ENCODE assay signal across 2 cellular contexts in genomic region chr16:88779406-88780099, GRCh38.
A peak's percentile ranks its signal among the peaks of the same experiment; 100 is the strongest.
TF ChIP-seq lines count a peak whose summit lies in the region.

No MANE protein-coding gene starts in this region.

TF ChIP-seq in K562, 482 proteins besides CTCF, POLR2A, EP300 and RAD21 (continues in another document):
- TF ChIP-seq ZNF407 (IDR thresholded peaks at IDR 0.05; ENCODE audit: low read depth) (no peak), SAFB (IDR thresholded peaks at IDR 0.05; ENCODE audit: borderline replicate concordance, low read depth, low read length) (peak; percentile 14; the same call in 1 of the 2 replicates), MXD1 (CRISPR knock-in tag; IDR thresholded peaks at IDR 0.05; ENCODE audit: borderline replicate concordance, poor library complexity, severe bottlenecking) (no peak), FIP1L1 (IDR thresholded peaks at IDR 0.05; ENCODE audit: low read depth, low read length, poor library complexity, severe bottlenecking) (peak; percentile 35)
- TF ChIP-seq, protein P1, sequence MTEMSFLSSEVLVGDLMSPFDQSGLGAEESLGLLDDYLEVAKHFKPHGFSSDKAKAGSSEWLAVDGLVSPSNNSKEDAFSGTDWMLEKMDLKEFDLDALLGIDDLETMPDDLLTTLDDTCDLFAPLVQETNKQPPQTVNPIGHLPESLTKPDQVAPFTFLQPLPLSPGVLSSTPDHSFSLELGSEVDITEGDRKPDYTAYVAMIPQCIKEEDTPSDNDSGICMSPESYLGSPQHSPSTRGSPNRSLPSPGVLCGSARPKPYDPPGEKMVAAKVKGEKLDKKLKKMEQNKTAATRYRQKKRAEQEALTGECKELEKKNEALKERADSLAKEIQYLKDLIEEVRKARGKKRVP (CRISPR knock-in tag; IDR thresholded peaks at IDR 0.05) = 0 out of 2 replicates have a peak, but pooled peaks have one; percentile 14
- TF ChIP-seq, protein P2, sequence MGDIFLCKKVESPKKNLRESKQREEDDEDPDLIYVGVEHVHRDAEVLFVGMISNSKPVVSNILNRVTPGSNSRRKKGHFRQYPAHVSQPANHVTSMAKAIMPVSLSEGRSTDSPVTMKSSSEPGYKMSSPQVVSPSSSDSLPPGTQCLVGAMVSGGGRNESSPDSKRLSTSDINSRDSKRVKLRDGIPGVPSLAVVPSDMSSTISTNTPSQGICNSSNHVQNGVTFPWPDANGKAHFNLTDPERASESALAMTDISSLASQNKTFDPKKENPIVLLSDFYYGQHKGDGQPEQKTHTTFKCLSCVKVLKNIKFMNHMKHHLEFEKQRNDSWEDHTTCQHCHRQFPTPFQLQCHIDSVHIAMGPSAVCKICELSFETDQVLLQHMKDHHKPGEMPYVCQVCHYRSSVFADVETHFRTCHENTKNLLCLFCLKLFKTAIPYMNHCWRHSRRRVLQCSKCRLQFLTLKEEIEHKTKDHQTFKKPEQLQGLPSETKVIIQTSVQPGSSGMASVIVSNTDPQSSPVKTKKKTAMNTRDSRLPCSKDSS (IDR thresholded peaks at IDR 0.05; ENCODE audit: low read depth, partially characterized antibody) = no peak
- TF ChIP-seq, protein P3, sequence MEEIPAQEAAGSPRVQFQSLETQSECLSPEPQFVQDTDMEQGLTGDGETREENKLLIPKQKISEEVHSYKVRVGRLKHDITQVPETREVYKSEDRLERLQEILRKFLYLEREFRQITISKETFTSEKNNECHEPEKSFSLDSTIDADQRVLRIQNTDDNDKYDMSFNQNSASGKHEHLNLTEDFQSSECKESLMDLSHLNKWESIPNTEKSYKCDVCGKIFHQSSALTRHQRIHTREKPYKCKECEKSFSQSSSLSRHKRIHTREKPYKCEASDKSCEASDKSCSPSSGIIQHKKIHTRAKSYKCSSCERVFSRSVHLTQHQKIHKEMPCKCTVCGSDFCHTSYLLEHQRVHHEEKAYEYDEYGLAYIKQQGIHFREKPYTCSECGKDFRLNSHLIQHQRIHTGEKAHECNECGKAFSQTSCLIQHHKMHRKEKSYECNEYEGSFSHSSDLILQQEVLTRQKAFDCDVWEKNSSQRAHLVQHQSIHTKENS (CRISPR knock-in tag; IDR thresholded peaks at IDR 0.05) = no peak

TF ChIP-seq in WTC11, 78 proteins besides CTCF, POLR2A, EP300 and RAD21:
- TF ChIP-seq TEAD4 (CRISPR knock-in tag; IDR thresholded peaks at IDR 0.05) (no peak), SMAD3 (CRISPR knock-in tag; IDR thresholded peaks at IDR 0.05; ENCODE audit: borderline replicate concordance) (no peak), ETV6 (CRISPR knock-in tag; IDR thresholded peaks at IDR 0.05) (no peak), AR (CRISPR knock-in tag; IDR thresholded peaks at IDR 0.05) (no peak), ZNF671 (CRISPR knock-in tag; IDR thresholded peaks at IDR 0.05) (no peak), ZNF512 (CRISPR knock-in tag; IDR thresholded peaks at IDR 0.05; ENCODE audit: borderline replicate concordance) (no peak), ZNF263 (CRISPR knock-in tag; IDR thresholded peaks at IDR 0.05; ENCODE audit: low read depth) (no peak), STAT6 (CRISPR knock-in tag; conservative IDR thresholded peaks at IDR 0.05; ENCODE audit: low read depth) (no peak), RORB (CRISPR knock-in tag; IDR thresholded peaks at IDR 0.05) (no peak), EMX1 (CRISPR knock-in tag; IDR thresholded peaks at IDR 0.05) (no peak), GABPB1 (CRISPR knock-in tag; IDR thresholded peaks at IDR 0.05) (no peak), ZNF121 (CRISPR knock-in tag; IDR thresholded peaks at IDR 0.05) (no peak), JUN (CRISPR knock-in tag; IDR thresholded peaks at IDR 0.05) (no peak), MXD4 (CRISPR knock-in tag; IDR thresholded peaks at IDR 0.05; ENCODE audit: borderline replicate concordance) (no peak)
- TF ChIP-seq, protein P4, sequence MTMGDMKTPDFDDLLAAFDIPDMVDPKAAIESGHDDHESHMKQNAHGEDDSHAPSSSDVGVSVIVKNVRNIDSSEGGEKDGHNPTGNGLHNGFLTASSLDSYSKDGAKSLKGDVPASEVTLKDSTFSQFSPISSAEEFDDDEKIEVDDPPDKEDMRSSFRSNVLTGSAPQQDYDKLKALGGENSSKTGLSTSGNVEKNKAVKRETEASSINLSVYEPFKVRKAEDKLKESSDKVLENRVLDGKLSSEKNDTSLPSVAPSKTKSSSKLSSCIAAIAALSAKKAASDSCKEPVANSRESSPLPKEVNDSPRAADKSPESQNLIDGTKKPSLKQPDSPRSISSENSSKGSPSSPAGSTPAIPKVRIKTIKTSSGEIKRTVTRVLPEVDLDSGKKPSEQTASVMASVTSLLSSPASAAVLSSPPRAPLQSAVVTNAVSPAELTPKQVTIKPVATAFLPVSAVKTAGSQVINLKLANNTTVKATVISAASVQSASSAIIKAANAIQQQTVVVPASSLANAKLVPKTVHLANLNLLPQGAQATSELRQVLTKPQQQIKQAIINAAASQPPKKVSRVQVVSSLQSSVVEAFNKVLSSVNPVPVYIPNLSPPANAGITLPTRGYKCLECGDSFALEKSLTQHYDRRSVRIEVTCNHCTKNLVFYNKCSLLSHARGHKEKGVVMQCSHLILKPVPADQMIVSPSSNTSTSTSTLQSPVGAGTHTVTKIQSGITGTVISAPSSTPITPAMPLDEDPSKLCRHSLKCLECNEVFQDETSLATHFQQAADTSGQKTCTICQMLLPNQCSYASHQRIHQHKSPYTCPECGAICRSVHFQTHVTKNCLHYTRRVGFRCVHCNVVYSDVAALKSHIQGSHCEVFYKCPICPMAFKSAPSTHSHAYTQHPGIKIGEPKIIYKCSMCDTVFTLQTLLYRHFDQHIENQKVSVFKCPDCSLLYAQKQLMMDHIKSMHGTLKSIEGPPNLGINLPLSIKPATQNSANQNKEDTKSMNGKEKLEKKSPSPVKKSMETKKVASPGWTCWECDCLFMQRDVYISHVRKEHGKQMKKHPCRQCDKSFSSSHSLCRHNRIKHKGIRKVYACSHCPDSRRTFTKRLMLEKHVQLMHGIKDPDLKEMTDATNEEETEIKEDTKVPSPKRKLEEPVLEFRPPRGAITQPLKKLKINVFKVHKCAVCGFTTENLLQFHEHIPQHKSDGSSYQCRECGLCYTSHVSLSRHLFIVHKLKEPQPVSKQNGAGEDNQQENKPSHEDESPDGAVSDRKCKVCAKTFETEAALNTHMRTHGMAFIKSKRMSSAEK (CRISPR knock-in tag; IDR thresholded peaks at IDR 0.05; ENCODE audit: borderline replicate concordance) = no peak
- TF ChIP-seq, protein P5, sequence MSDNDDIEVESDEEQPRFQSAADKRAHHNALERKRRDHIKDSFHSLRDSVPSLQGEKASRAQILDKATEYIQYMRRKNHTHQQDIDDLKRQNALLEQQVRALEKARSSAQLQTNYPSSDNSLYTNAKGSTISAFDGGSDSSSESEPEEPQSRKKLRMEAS (CRISPR knock-in tag; IDR thresholded peaks at IDR 0.05) = no peak
- TF ChIP-seq, protein P6, sequence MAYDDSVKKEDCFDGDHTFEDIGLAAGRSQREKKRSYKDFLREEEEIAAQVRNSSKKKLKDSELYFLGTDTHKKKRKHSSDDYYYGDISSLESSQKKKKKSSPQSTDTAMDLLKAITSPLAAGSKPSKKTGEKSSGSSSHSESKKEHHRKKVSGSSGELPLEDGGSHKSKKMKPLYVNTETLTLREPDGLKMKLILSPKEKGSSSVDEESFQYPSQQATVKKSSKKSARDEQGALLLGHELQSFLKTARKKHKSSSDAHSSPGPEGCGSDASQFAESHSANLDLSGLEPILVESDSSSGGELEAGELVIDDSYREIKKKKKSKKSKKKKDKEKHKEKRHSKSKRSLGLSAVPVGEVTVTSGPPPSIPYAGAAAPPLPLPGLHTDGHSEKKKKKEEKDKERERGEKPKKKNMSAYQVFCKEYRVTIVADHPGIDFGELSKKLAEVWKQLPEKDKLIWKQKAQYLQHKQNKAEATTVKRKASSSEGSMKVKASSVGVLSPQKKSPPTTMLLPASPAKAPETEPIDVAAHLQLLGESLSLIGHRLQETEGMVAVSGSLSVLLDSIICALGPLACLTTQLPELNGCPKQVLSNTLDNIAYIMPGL (CRISPR knock-in tag; IDR thresholded peaks at IDR 0.05) = no peak
- TF ChIP-seq, protein P7, sequence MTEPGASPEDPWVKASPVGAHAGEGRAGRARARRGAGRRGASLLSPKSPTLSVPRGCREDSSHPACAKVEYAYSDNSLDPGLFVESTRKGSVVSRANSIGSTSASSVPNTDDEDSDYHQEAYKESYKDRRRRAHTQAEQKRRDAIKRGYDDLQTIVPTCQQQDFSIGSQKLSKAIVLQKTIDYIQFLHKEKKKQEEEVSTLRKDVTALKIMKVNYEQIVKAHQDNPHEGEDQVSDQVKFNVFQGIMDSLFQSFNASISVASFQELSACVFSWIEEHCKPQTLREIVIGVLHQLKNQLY (CRISPR knock-in tag; IDR thresholded peaks at IDR 0.05) = no peak
TF ChIP-seq in WTC11: peak in this region for 0.
